ENCODE assay signal across 25 cellular contexts in genomic region chr13:44626176-44626575, GRCh38.
"Had no signal": no experiment of that assay in that cellular context is flagged by ENCODE, and none has a peak within 500 bp of the region (broad histone marks: within the 10 kb centered on the region; RNA-seq: fewer than 3 reads in every experiment).

No MANE protein-coding gene starts in this region.

- H3K4me1 ChIP-seq: parathyroid adenoma, psoas muscle, right lobe of liver, thyroid gland, transverse colon, upper lobe of right lung, uterus had no signal

- H3K27ac ChIP-seq: ovary, parathyroid adenoma, psoas muscle, right lobe of liver, sigmoid colon, stomach, thoracic aorta, thyroid gland, transverse colon, upper lobe of right lung, uterus had no signal

- H3K9me3 ChIP-seq: ovary, psoas muscle, right lobe of liver, sigmoid colon, stomach, thoracic aorta, thyroid gland, transverse colon, upper lobe of right lung, uterus had no signal

- H3K79me2 ChIP-seq: parathyroid adenoma had no signal

- FAIRE-seq: small intestine had no signal

- DNase-seq: naive thymus-derived CD8-positive, alpha-beta T cell; nephron progenitor cell; occipital lobe; ovary; posterior cingulate gyrus; psoas muscle; right cardiac atrium; right lobe of liver; sigmoid colon; stimulated activated CD4-positive, alpha-beta T cell treated with anti-CD3 and anti-CD28 coated beads, Interleukin-15, amount 100 ng/mL, for 24 hours; stimulated activated CD4-positive, alpha-beta T cell treated with anti-CD3 and anti-CD28 coated beads, Interleukin-2, amount 100 ng/mL, for 24 hours; stimulated activated CD4-positive, alpha-beta T cell treated with anti-CD3 and anti-CD28 coated beads, Interleukin-2, amount 100 ng/mL, for 48 hours; stimulated activated CD4-positive, alpha-beta T cell treated with anti-CD3 and anti-CD28 coated beads, Interleukin-4, amount 100 ng/mL, for 24 hours; stimulated activated naive B cell treated with anti-CD40 and anti-IgM and Interleukin-4, amounts not matched to agents 10 μg/mL and 1 μg/mL and 100 μg/mL, for 72 hours; stimulated activated naive CD4-positive, alpha-beta T cell treated with Interleukin-2 at 50 U/mL for 16 hours; stomach; thyroid gland; transverse colon; upper lobe of right lung; uterus had no signal

- H3K36me3 ChIP-seq: ovary, right lobe of liver, sigmoid colon, stomach, thoracic aorta, thyroid gland, transverse colon, upper lobe of right lung, uterus had no signal

- H2AFZ ChIP-seq: parathyroid adenoma had no signal

- H3K27me3 ChIP-seq: ovary, right lobe of liver, sigmoid colon, stomach, thyroid gland, transverse colon, upper lobe of right lung, uterus had no signal

- H3K9ac ChIP-seq: parathyroid adenoma had no signal

- H3K4me3 ChIP-seq: ovary, psoas muscle, right lobe of liver, sigmoid colon, stomach, thoracic aorta, thyroid gland, transverse colon, upper lobe of right lung, uterus had no signal

- ATAC-seq: naive thymus-derived CD8-positive, alpha-beta T cell; natural killer cell treated with Interleukin-12 subunit alpha and Interleukin-12 subunit beta and Interleukin-15 and Interleukin-18, amount 100 ng/mL, for 72 hours; psoas muscle; right cardiac atrium; right lobe of liver; stimulated activated effector memory CD8-positive, alpha-beta T cell treated with anti-CD3 and anti-CD28 coated beads, Interleukin-12 subunit alpha, Interleukin-12 subunit beta, amount 100 ng/mL, for 72 hours; stimulated activated naive B cell treated with anti-CD40 and anti-IgM and Interleukin-4, amounts not matched to agents 10 μg/mL and 1 μg/mL and 100 μg/mL, for 72 hours; upper lobe of right lung had no signal
